Comparison of ENCODE assay signal across 4 cellular contexts in genomic region chr9:28255174-28255573, GRCh38.
TF ChIP-seq lines count a peak whose summit lies in the region.

No MANE protein-coding gene starts in this region.

TF ChIP-seq in HepG2, 621 proteins besides CTCF, POLR2A, EP300 and RAD21:
- TF ChIP-seq TEAD2 (CRISPR knock-in tag; IDR thresholded peaks at IDR 0.05) (no peak), MAFK (conservative IDR thresholded peaks at IDR 0.05 in 1 of 2, IDR thresholded peaks at IDR 0.05 in 1 of 2; ENCODE audit: low read length in 2 of 2) (peak; percentile 39 to 72; a peak in 3 of 4 replicates), MAFF (IDR thresholded peaks at IDR 0.05; ENCODE audit: low read depth, low read length) (0 out of 2 replicates have a peak, but pooled peaks have one; percentile 16)

TF ChIP-seq in A549, 52 proteins besides CTCF, POLR2A, EP300 and RAD21:
- TF ChIP-seq MAFK (IDR thresholded peaks at IDR 0.05; ENCODE audit: partially characterized antibody) (peak; percentile 34), GATA3 (IDR thresholded peaks at IDR 0.05; ENCODE audit: borderline replicate concordance) (no peak)

TF ChIP-seq in IMR-90, 13 proteins besides CTCF, POLR2A, EP300 and RAD21:
- TF ChIP-seq RCOR1 (IDR thresholded peaks at IDR 0.05; ENCODE audit: insufficient replicate concordance, low read length) (no peak), CEBPB (IDR thresholded peaks at IDR 0.05; ENCODE audit: low read depth, low read length) (no peak), SMC3 (IDR thresholded peaks at IDR 0.05; ENCODE audit: low read depth, low read length) (no peak), MXI1 (IDR thresholded peaks at IDR 0.05; ENCODE audit: borderline replicate concordance, low read depth, low read length) (no peak), NFE2L2 (IDR thresholded peaks at IDR 0.05; ENCODE audit: low read depth, low read length) (no peak), FOS (IDR thresholded peaks at IDR 0.05; ENCODE audit: low read depth, low read length) (no peak), MAFK (IDR thresholded peaks at IDR 0.05; ENCODE audit: low read depth, low read length) (0 out of 2 replicates have a peak, but pooled peaks have one; percentile 17), CHD1 (IDR thresholded peaks at IDR 0.05; ENCODE audit: low read depth, low read length) (no peak)

TF ChIP-seq in H1, 55 proteins besides CTCF, POLR2A, EP300 and RAD21:
- TF ChIP-seq SIN3A (conservative IDR thresholded peaks at IDR 0.05 in 1 of 2, IDR thresholded peaks at IDR 0.05 in 1 of 2; ENCODE audit: low read depth in 1 of 2, low read length in 2 of 2) (no peak), MAFK (IDR thresholded peaks at IDR 0.05; ENCODE audit: low read depth, low read length) (peak; percentile 52; the same call in 1 of the 2 replicates)
